ENCODE assay signal across 8 cellular contexts in genomic region chr11:65662802-65663633, GRCh38. TPM values are rescaled to one million over a fixed set of nuclear protein-coding genes. Genes with fewer than 3 reads are reported as not detected.
DNase-seq lines count a peak whose midpoint lies in the region; TF ChIP-seq lines count a peak whose summit lies in the region.

Gene RELA, minus strand, starts transcription at chr11:65662916. Its CDS starts 84 bp downstream, at chr11:65662832.

- TF ChIP-seq CTCF in LNCaP clone FGC (IDR thresholded peaks at IDR 0.05; ENCODE audit: control insufficient read depth, extremely low read depth, insufficient read depth): no peak
- TF ChIP-seq CTCF in neutrophil (IDR thresholded peaks at IDR 0.05): peak; percentile 68

- H3K27ac ChIP-seq in SJSA1 (peak within 1 kb of the TSS; percentile 88), neutrophil (peak within 1 kb of the TSS; percentile 99), substantia nigra (ENCODE audit: low read depth, low read length, poor library complexity, severe bottlenecking) (peak within 1 kb of the TSS; percentile 99)

- H3K4me1 ChIP-seq in ES-I3 (ENCODE audit: insufficient read depth, low read length) (no peaks in the 10 kb centered on the region), SJSA1 (replicated peaks) (peaks cover 20% of the 10 kb centered on the region), neutrophil (ENCODE audit: control insufficient read depth in 1 of 2, insufficient read depth in 1 of 2, low read depth in 1 of 2, low read length in 1 of 2) (peaks cover 26 to 29% of the 10 kb centered on the region in 2 experiments)

- H3K9me3 ChIP-seq in ES-I3 (ENCODE audit: control insufficient read depth, insufficient read depth, low read length): no peaks in the 10 kb centered on the region
- no peaks in the 10 kb centered on the region for H3K9me3 ChIP-seq in SJSA1 (replicated peaks)
- H3K9me3 ChIP-seq in neutrophil: no peaks in the 10 kb centered on the region

- peaks cover 16% of the 10 kb centered on the region for H3K36me3 ChIP-seq in ES-I3 (ENCODE audit: insufficient read depth, low read length)
- peaks cover 53% of the 10 kb centered on the region for H3K36me3 ChIP-seq in SJSA1
- peaks cover 37% of the 10 kb centered on the region for H3K36me3 ChIP-seq in neutrophil

- H3K27me3 ChIP-seq in SJSA1 (replicated peaks): no peaks in the 10 kb centered on the region
- no peaks in the 10 kb centered on the region for H3K27me3 ChIP-seq in neutrophil

- H3K9ac ChIP-seq in ES-I3 (ENCODE audit: low read depth, low read length): peak within 1 kb of the TSS; percentile 88

- peak; percentile 64 for DNase-seq in GOT3 (lab: John Stamatoyannopoulos, UW)
- peak; percentile 53 for DNase-seq in LNCaP clone FGC (ENCODE audit: low read depth)
- DNase-seq in SJSA1 (ENCODE audit: low read depth in 1 of 2, low spot score in 2 of 2): peak; percentile 99 to 100
- peak; percentile 64 to 86 (median 73) for DNase-seq in activated naive CD4-positive, alpha-beta T cell (lab: John Stamatoyannopoulos, UW)
- DNase-seq in foreskin melanocyte: peak; percentile 85
- peak; percentile 78 to 99 (median 94) for DNase-seq in substantia nigra (lab: John Stamatoyannopoulos, UW)

- H3K4me3 ChIP-seq in LNCaP clone FGC (ENCODE audit: low read depth, low read length): peak within 1 kb of the TSS; percentile 73
- peak within 1 kb of the TSS; percentile 95 for H3K4me3 ChIP-seq in SJSA1
- H3K4me3 ChIP-seq in neutrophil (ENCODE audit: low read depth in 1 of 2, low read length in 1 of 2): peak within 1 kb of the TSS; percentile 85 to 87

RNA-seq across cellular contexts. Expression of gene RELA, which starts in this region (rescaled TPM):
- total RNA-seq in SJSA1 (2014; rRNA removed; shearing (Covaris generic)): 51.7 and 63.3 TPM in 2 replicates

Comparison
In these comparisons a context has a peak if more than half of its experiments do, and no peak if none do; other contexts are left out.
1. Peak in every context shown above with its lines: DNase-seq, H3K4me3 ChIP-seq and H3K27ac ChIP-seq.